ENCODE assay signal across 20 cellular contexts in the genomic region with DNA sequence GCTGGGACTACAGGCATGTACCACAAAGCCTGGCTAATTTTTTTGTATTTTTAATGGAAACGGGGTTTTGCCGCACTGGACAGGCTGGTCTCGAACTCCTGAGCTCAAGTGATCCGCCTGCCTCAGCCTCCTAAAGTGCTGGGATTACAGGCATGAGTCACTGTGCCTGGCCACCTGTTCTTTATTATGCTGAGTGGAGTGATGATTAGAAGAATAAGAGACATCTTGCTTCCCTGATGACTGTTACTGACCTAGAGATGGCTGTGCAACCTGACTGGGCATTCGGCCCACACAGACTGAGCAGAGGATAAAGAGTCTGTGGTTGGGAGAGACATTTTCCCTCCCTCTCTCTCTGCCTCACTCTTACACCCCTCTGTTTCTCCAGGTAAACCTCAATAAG. TPM values are rescaled to one million over a fixed set of nuclear protein-coding genes. Genes with fewer than 3 reads are reported as not detected.
A peak's percentile ranks its signal among the peaks of the same experiment; 100 is the strongest.
DNase-seq lines count a peak whose midpoint lies in the region; ATAC-seq, FAIRE-seq and TF ChIP-seq lines count a peak whose summit lies in the region.
"Had no signal": no experiment of that assay in that cellular context is flagged by ENCODE, and none has a peak within 500 bp of the region (broad histone marks: within the 10 kb centered on the region; RNA-seq: fewer than 3 reads in every experiment).

No MANE protein-coding gene starts in this region.

- H3K27ac ChIP-seq in GM23248 (no peak overlapping the region), H1 (ENCODE audit: low read depth, low read length) (no peak overlapping the region)
- H3K27ac ChIP-seq: epithelial cell of prostate, tibial nerve had no signal

- TF ChIP-seq CTCF in H1 (IDR thresholded peaks at IDR 0.05; ENCODE audit: control extremely low read depth in 1 of 3, insufficient read depth in 1 of 3, low read depth in 1 of 3, low read length in 3 of 3) (no peak), GM10266 (IDR thresholded peaks at IDR 0.05; ENCODE audit: control insufficient read depth, insufficient read depth, low read depth, missing control alignments) (no peak)

- in situ Hi-C loops in GM23248 (cut with MboI): no loop called here

- H3K27me3 ChIP-seq in GM23248 (replicated peaks; ENCODE audit: insufficient read depth) (peaks cover 7% of the 10 kb centered on the region), MG63 (no peaks in the 10 kb centered on the region), H1 (replicated peaks in 1 of 4; ENCODE audit: control insufficient read depth in 3 of 4, extremely low read depth in 1 of 4, insufficient read depth in 3 of 4, low read length in 3 of 4) (no peaks in the 10 kb centered on the region)
- H3K27me3 ChIP-seq: tibial nerve had no signal

- no peaks in the 10 kb centered on the region for H3K79me2 ChIP-seq in GM23248 (ENCODE audit: insufficient read depth)
- H3K79me2 ChIP-seq in H1 (ENCODE audit: control insufficient read depth in 1 of 2, insufficient read depth in 2 of 2, low read length in 2 of 2): no peaks in the 10 kb centered on the region

- no peak overlapping the region for H2BK5ac ChIP-seq in H1 (ENCODE audit: low read depth, low read length)

- H3K9me2 ChIP-seq in GM23248 (ENCODE audit: insufficient read depth): no peaks in the 10 kb centered on the region

- H3K27me3 Mint-ChIP-seq in natural killer cell treated with Interleukin-12 subunit alpha and Interleukin-12 subunit beta and Interleukin-15 and Interleukin-18, amount 100 ng/mL, for 72 hours: no peaks in the 10 kb centered on the region

- H3K23me2 ChIP-seq in H1 (ENCODE audit: low read depth, low read length): no peaks in the 10 kb centered on the region

- H3K9ac ChIP-seq in GM23248 (no peak overlapping the region), H1 (replicated peaks in 1 of 4; ENCODE audit: extremely low read depth in 1 of 4, low read depth in 3 of 4, low read length in 3 of 4) (no peak overlapping the region; a peak in 1 of 7 replicates)

- FAIRE-seq in H1 (lab: Jason Lieb, UNC): no peak

- CTCF ChIA-PET in H1 (lab: Charles Lee; ENCODE audit: partially characterized antibody): interaction anchor here (0.8 to 1.6 kb wide), 4 partner anchors 10 to 69 kb away, joined by 3 read pairs; no protein-coding TSS in a partner anchor

- H3K27ac Mint-ChIP-seq in natural killer cell treated with Interleukin-12 subunit alpha and Interleukin-12 subunit beta and Interleukin-15 and Interleukin-18, amount 100 ng/mL, for 72 hours: no peak overlapping the region
- H3K27ac Mint-ChIP-seq: progenitor cell of endocrine pancreas; stimulated activated effector memory CD8-positive, alpha-beta T cell treated with anti-CD3 and anti-CD28 coated beads, Interleukin-12 subunit alpha, Interleukin-12 subunit beta, amount 100 ng/mL, for 72 hours; T-helper 2 cell treated with Interferon-gamma antibody and Interleukin-4, amounts not matched to agents 5 μg/mL and 100 μg/mL, for 36 hours had no signal

- no peaks in the 10 kb centered on the region for H3K79me1 ChIP-seq in H1 (ENCODE audit: low read depth, low read length)

- 0 out of 2 replicates have a peak, but pooled peaks cover 3% of the 10 kb centered on the region for H3K4me1 ChIP-seq in GM23248 (ENCODE audit: insufficient read depth)
- H3K4me1 ChIP-seq in H1 (replicated peaks in 1 of 4; ENCODE audit: control insufficient read depth in 3 of 4, insufficient read depth in 4 of 4, low read length in 3 of 4): peaks cover 0 to 7% (median 3%) of the 10 kb centered on the region in 4 experiments; a peak in 3 of 7 replicates
- H3K4me1 ChIP-seq: tibial nerve had no signal

- H3F3A ChIP-seq in GM23248 (ENCODE audit: insufficient read depth): no peaks in the 10 kb centered on the region

- H3K14ac ChIP-seq in H1 (ENCODE audit: insufficient read length): no peak overlapping the region

- H3K4ac ChIP-seq in H1 (replicated peaks; ENCODE audit: insufficient read length, low read depth, low read length): no peak overlapping the region

- H4K8ac ChIP-seq in H1 (ENCODE audit: extremely low read depth, insufficient read depth, low read length): no peak overlapping the region

- no peak for TF ChIP-seq POLR2A in H1 (IDR thresholded peaks at IDR 0.05; ENCODE audit: control extremely low read depth in 1 of 2, low read depth in 2 of 2, low read length in 2 of 2)

- no peak for TF ChIP-seq EP300 in H1 (IDR thresholded peaks at IDR 0.05; ENCODE audit: borderline replicate concordance in 1 of 2, low read depth in 2 of 2, low read length in 2 of 2)

- no peak overlapping the region for H4K91ac ChIP-seq in H1 (replicated peaks; ENCODE audit: insufficient read length, low read length)

- H3K23ac ChIP-seq in H1 (ENCODE audit: insufficient read length): no peak overlapping the region

- 15 to 29% methylated on average over 5 of the region's 5 CpGs for WGBS in GM23248 (ENCODE audit: low coverage in 1 of 2, low lambda C conversion rate in 2 of 2, missing lambda C conversion rate in 2 of 2), 2 experiments
- WGBS in H1 (ENCODE audit: extremely low coverage in 1 of 2, insufficient coverage in 1 of 2, insufficient read length in 1 of 2, insufficient replicate concordance in 2 of 2, low coverage in 1 of 2, low lambda C conversion rate in 2 of 2, missing lambda C conversion rate in 1 of 2), 2 experiments: 83% methylated on average over 5 of the region's 5 CpGs; no CpG with 5 or more reads in 1 of the 2 experiments

- H2BK15ac ChIP-seq in H1 (ENCODE audit: low read length): no peak overlapping the region

- ATAC-seq in natural killer cell treated with Interleukin-12 subunit alpha and Interleukin-12 subunit beta and Interleukin-15 and Interleukin-18, amount 100 ng/mL, for 72 hours: no peak
- ATAC-seq in GM18858 (IDR thresholded peaks at IDR 0.05; ENCODE audit: unreplicated experiment): no peak
- ATAC-seq: stimulated activated effector memory CD8-positive, alpha-beta T cell treated with anti-CD3 and anti-CD28 coated beads, Interleukin-12 subunit alpha, Interleukin-12 subunit beta, amount 100 ng/mL, for 72 hours had no signal

- H3K4me3 ChIP-seq in GM23248 (no peak overlapping the region), MG63 (no peak overlapping the region), H1 (ENCODE audit: extremely low read depth in 1 of 4, insufficient read depth in 2 of 4, low read depth in 3 of 4, low read length in 4 of 4) (no peak overlapping the region)
- H3K4me3 ChIP-seq: tibial nerve had no signal

- H3K4me1 Mint-ChIP-seq in natural killer cell treated with Interleukin-12 subunit alpha and Interleukin-12 subunit beta and Interleukin-15 and Interleukin-18, amount 100 ng/mL, for 72 hours (ENCODE audit: low read depth in 2 of 2): peaks cover 12 to 25% of the 10 kb centered on the region in 2 donors

- no peak for TF ChIP-seq RAD21 in H1 (IDR thresholded peaks at IDR 0.05 in 1 of 2, conservative IDR thresholded peaks at IDR 0.05 in 1 of 2; ENCODE audit: low read depth in 2 of 2, low read length in 2 of 2)

- H3K56ac ChIP-seq in H1 (replicated peaks; ENCODE audit: insufficient read length, low read depth, low read length): no peak overlapping the region

- H4K20me1 ChIP-seq in GM23248 (ENCODE audit: insufficient read depth) (no peaks in the 10 kb centered on the region), H1 (replicated peaks in 1 of 2; ENCODE audit: control insufficient read depth in 1 of 2, insufficient read depth in 2 of 2, low read length in 2 of 2) (no peaks in the 10 kb centered on the region)

- POLR2A ChIA-PET in H1 (lab: Charles Lee; ENCODE audit: partially characterized antibody): interaction anchor here (0.6 to 1.6 kb wide), 2 partner anchors 67 to 117 kb away, joined by 3 read pairs; no protein-coding TSS in a partner anchor

- no peaks in the 10 kb centered on the region for H3K9me3 Mint-ChIP-seq in natural killer cell treated with Interleukin-12 subunit alpha and Interleukin-12 subunit beta and Interleukin-15 and Interleukin-18, amount 100 ng/mL, for 72 hours
- H3K9me3 Mint-ChIP-seq: stimulated activated effector memory CD8-positive, alpha-beta T cell treated with anti-CD3 and anti-CD28 coated beads, Interleukin-12 subunit alpha, Interleukin-12 subunit beta, amount 100 ng/mL, for 72 hours; T-helper 2 cell treated with Interferon-gamma antibody and Interleukin-4, amounts not matched to agents 5 μg/mL and 100 μg/mL, for 36 hours had no signal

- H3K4me2 ChIP-seq in GM23248 (ENCODE audit: unreplicated experiment): no peak overlapping the region
- no peak overlapping the region for H3K4me2 ChIP-seq in H1 (ENCODE audit: insufficient read depth in 1 of 2, low read depth in 2 of 2, low read length in 2 of 2)

- H2AFZ ChIP-seq in GM23248 (no peak overlapping the region), H1 (ENCODE audit: low read length) (peak overlapping the region; percentile 67; the same call in 1 of the 2 replicates)

- H3K36me3 ChIP-seq in GM23248 (ENCODE audit: low read depth) (no peaks in the 10 kb centered on the region), MG63 (no peaks in the 10 kb centered on the region), H1 (ENCODE audit: control insufficient read depth in 2 of 4, insufficient read depth in 4 of 4, low read length in 3 of 4) (no peaks in the 10 kb centered on the region)
- H3K36me3 ChIP-seq: tibial nerve had no signal

- H3K4me3 Mint-ChIP-seq in natural killer cell treated with Interleukin-12 subunit alpha and Interleukin-12 subunit beta and Interleukin-15 and Interleukin-18, amount 100 ng/mL, for 72 hours: no peak overlapping the region
- H3K4me3 Mint-ChIP-seq: stimulated activated effector memory CD8-positive, alpha-beta T cell treated with anti-CD3 and anti-CD28 coated beads, Interleukin-12 subunit alpha, Interleukin-12 subunit beta, amount 100 ng/mL, for 72 hours; T-helper 2 cell treated with Interferon-gamma antibody and Interleukin-4, amounts not matched to agents 5 μg/mL and 100 μg/mL, for 36 hours had no signal

- H2BK20ac ChIP-seq in H1 (ENCODE audit: low read length): no peak overlapping the region

- peak; percentile 71 for DNase-seq in GM23248
- peak; percentile 23 for DNase-seq in MG63
- no peak for DNase-seq in H1 (ENCODE audit: low read depth in 1 of 2, low spot score in 2 of 2)
- DNase-seq in myocyte (ENCODE audit: low read depth): peak; percentile 51
- no peak for DNase-seq in natural killer cell treated with Interleukin-12 subunit alpha and Interleukin-12 subunit beta and Interleukin-15 and Interleukin-18, amount 100 ng/mL, for 72 hours (ENCODE audit: low spot score)
- no peak for DNase-seq in GM10266 (ENCODE audit: extremely low spot score)
- DNase-seq in activated naive CD4-positive, alpha-beta T cell treated with Interleukin-2 at 50 U/mL for 16 hours: no peak
- DNase-seq: activated gamma-delta T cell treated with Interleukin-2 at 50 U/mL for 16 hours, cortex of kidney, DMS79, NCI-H1694 treated with DMSO at 0.1 percent for 48 hours, SIG-M5 had no signal

- H3K9me3 ChIP-seq in GM23248 (ENCODE audit: low read depth) (no peaks in the 10 kb centered on the region), MG63 (no peaks in the 10 kb centered on the region), H1 (ENCODE audit: insufficient read depth in 2 of 2, low read depth in 1 of 2, low read length in 1 of 2) (no peaks in the 10 kb centered on the region)
- H3K9me3 ChIP-seq: tibial nerve had no signal

- no peaks in the 10 kb centered on the region for H3K36me3 Mint-ChIP-seq in natural killer cell treated with Interleukin-12 subunit alpha and Interleukin-12 subunit beta and Interleukin-15 and Interleukin-18, amount 100 ng/mL, for 72 hours
- H3K36me3 Mint-ChIP-seq: stimulated activated effector memory CD8-positive, alpha-beta T cell treated with anti-CD3 and anti-CD28 coated beads, Interleukin-12 subunit alpha, Interleukin-12 subunit beta, amount 100 ng/mL, for 72 hours had no signal

- H2AK5ac ChIP-seq in H1 (ENCODE audit: low read depth, low read length): no peak overlapping the region

- no peak overlapping the region for H2BK120ac ChIP-seq in H1 (replicated peaks; ENCODE audit: low read depth, low read length)

- no peak overlapping the region for H3K18ac ChIP-seq in H1 (ENCODE audit: extremely low read depth, low read length)

- no peak overlapping the region for H4K5ac ChIP-seq in H1 (ENCODE audit: insufficient read length, low read depth, low read length)

- H2BK12ac ChIP-seq in H1 (ENCODE audit: low read depth, low read length): no peak overlapping the region; the same call in 1 of the 2 replicates

RNA-seq across cellular contexts. Expression of gene SPINK2, which starts 56.7 kb away (rescaled TPM):
- total RNA-seq in GM23248 (2014; rRNA removed; shearing (Covaris generic)): not detected in 2 replicates
- polyA plus RNA-seq in GM23248 (2016; fragmentation: Nextera tagmentation; extraction: Ambion mirVana): not detected in 2 replicates
- not detected in 2 replicates for total RNA-seq in MG63 (2014; rRNA removed; shearing (Covaris generic); ENCODE audit: low replicate concordance)
- total RNA-seq in H1 (2021; fragmentation: NEBNext Ultra II Directional; extraction: Animal tissue kit (Norgen Biotek cat#: 25700)): 1.4 and 1.6 TPM in 2 replicates
- polyA plus RNA-seq in H1 (2011; rRNA removed): 0.89 and 1.9 TPM in 2 replicates
- 2.2 TPM for polyA plus RNA-seq in H1 (2011; cell fraction: cytosol; rRNA removed)
- polyA plus RNA-seq in H1 (2011; cell fraction: nucleus; rRNA removed): 1.7 TPM
- polyA plus RNA-seq in H1 (2012, experiment 1 of 2): 0.44 to 1.1 TPM (median 0.52 TPM) in 4 replicates
- polyA plus RNA-seq in H1 (2012, experiment 2 of 2): 2.2 TPM
- polyA plus RNA-seq in H1 (2013, experiment 1 of 2): 2.4 TPM
- 2.1 TPM for polyA plus RNA-seq in H1 (2013, experiment 2 of 2)
- polyA minus RNA-seq in H1 (2011; rRNA and poly(A)+ RNA removed): 0.66 TPM in 1 of 2 replicates, not detected in the other
- not detected for polyA minus RNA-seq in H1 (2011; cell fraction: cytosol; rRNA and poly(A)+ RNA removed)
- not detected for polyA minus RNA-seq in H1 (2011; cell fraction: nucleus; rRNA and poly(A)+ RNA removed)
- not detected in 2 replicates for total RNA-seq in myocyte
- polyA plus RNA-seq in myocyte (2012): not detected
- not detected for total RNA-seq in natural killer cell treated with Interleukin-12 subunit alpha and Interleukin-12 subunit beta and Interleukin-15 and Interleukin-18, amount 100 ng/mL, for 72 hours
- total RNA-seq: progenitor cell of endocrine pancreas, tibial nerve had no signal
- polyA plus RNA-seq: BJ, liver had no signal

Comparison
In these comparisons a context has a peak if more than half of its experiments do, and no peak if none do; other contexts are left out.
1. DNase-seq: peak in GM23248 (single experiment), MG63 (single experiment) and myocyte (single experiment); none in H1 (0 of 2), natural killer cell treated with Interleukin-12 subunit alpha and Interleukin-12 subunit beta and Interleukin-15 and Interleukin-18, amount 100 ng/mL, for 72 hours (single experiment), GM10266 (single experiment) and activated naive CD4-positive, alpha-beta T cell treated with Interleukin-2 at 50 U/mL for 16 hours (single experiment).